Comparison of ENCODE assay signal across 9 cellular contexts in genomic region chr11:63574856-63575602, GRCh38. TPM values are rescaled to one million over a fixed set of nuclear protein-coding genes. Genes with fewer than 3 reads are reported as not detected.
DNase-seq lines count a peak whose midpoint lies in the region; ATAC-seq, FAIRE-seq and TF ChIP-seq lines count a peak whose summit lies in the region.
"Had no signal": no experiment of that assay in that cellular context is flagged by ENCODE, and none has a peak within 500 bp of the region (broad histone marks: within the 10 kb centered on the region; RNA-seq: fewer than 3 reads in every experiment).

No MANE protein-coding gene starts in this region.

- in situ Hi-C loops in GM13977 (cut with MboI; ENCODE audit: low pct_unique_long_range_greater_than_20kb, low sequenced_read_pairs, unreplicated experiment), result no loop called here

- H3K4me3 ChIP-seq in adrenal gland, result peak overlapping the region in 1 of 4 donors; percentile 4

- no peak for TF ChIP-seq POLR2A in adrenal gland (IDR thresholded peaks at IDR 0.05)

- H3K27ac ChIP-seq in adrenal gland, result peak overlapping the region in 3 of 5 donors; percentile 20 to 64 (median 52)

- peak overlapping the region; percentile 74 for H3K27ac Mint-ChIP-seq in stimulated activated naive B cell treated with anti-CD40 and anti-IgM and Interleukin-4, amounts not matched to agents 10 μg/mL and 1 μg/mL and 100 μg/mL, for 72 hours

- no peaks in the 10 kb centered on the region for H3K27me3 Mint-ChIP-seq in stimulated activated naive B cell treated with anti-CD40 and anti-IgM and Interleukin-4, amounts not matched to agents 10 μg/mL and 1 μg/mL and 100 μg/mL, for 72 hours

- 62 to 77% (median 72%) methylated on average over 10 of the region's 10 CpGs for WGBS in adrenal gland, 4 donors

- peaks cover 30 to 36% of the 10 kb centered on the region in 2 donors for H3K4me1 Mint-ChIP-seq in stimulated activated naive B cell treated with anti-CD40 and anti-IgM and Interleukin-4, amounts not matched to agents 10 μg/mL and 1 μg/mL and 100 μg/mL, for 72 hours

- peak overlapping the region; percentile 65 to 72 for H3K4me3 Mint-ChIP-seq in stimulated activated naive B cell treated with anti-CD40 and anti-IgM and Interleukin-4, amounts not matched to agents 10 μg/mL and 1 μg/mL and 100 μg/mL, for 72 hours

- H3K36me3 Mint-ChIP-seq in stimulated activated naive B cell treated with anti-CD40 and anti-IgM and Interleukin-4, amounts not matched to agents 10 μg/mL and 1 μg/mL and 100 μg/mL, for 72 hours, result peaks cover 2 to 9% of the 10 kb centered on the region in 2 donors

- H3K9me3 Mint-ChIP-seq in stimulated activated naive B cell treated with anti-CD40 and anti-IgM and Interleukin-4, amounts not matched to agents 10 μg/mL and 1 μg/mL and 100 μg/mL, for 72 hours, result peaks cover 0 to 6% of the 10 kb centered on the region in 2 donors

- peak; percentile 97 for ATAC-seq in left lobe of liver
- ATAC-seq in stimulated activated naive B cell treated with anti-CD40 and anti-IgM and Interleukin-4, amounts not matched to agents 10 μg/mL and 1 μg/mL and 100 μg/mL, for 72 hours (replicated peaks), result no peak
- ATAC-seq in GM21786 (IDR thresholded peaks at IDR 0.05; ENCODE audit: unreplicated experiment), result no peak

- no peak for TF ChIP-seq CTCF in adrenal gland (IDR thresholded peaks at IDR 0.05)
- TF ChIP-seq CTCF in GM13977 (IDR thresholded peaks at IDR 0.05; ENCODE audit: extremely low read depth, insufficient read depth, missing control alignments), result no peak

- intact Hi-C loops in adrenal gland (cut with DNase I), result no loop called here

- DNase-seq in HTR-8/SVneo (ENCODE audit: insufficient read length, low spot score), result no peak
- DNase-seq in adrenal gland, result peak in 2 of 7 donors; percentile 23 to 47
- DNase-seq in left lobe of liver (ENCODE audit: low spot score), result peak; percentile 89
- no peak for DNase-seq in stimulated activated naive B cell treated with anti-CD40 and anti-IgM and Interleukin-4, amounts not matched to agents 10 μg/mL and 1 μg/mL and 100 μg/mL, for 72 hours
- DNase-seq in NCI-H2196 treated with DMSO at 0.1 percent for 48 hours (lab: John Stamatoyannopoulos, UW; ENCODE audit: unreplicated experiment), result no peak
- DNase-seq in activated gamma-delta T cell (lab: John Stamatoyannopoulos, UW), result no peak
- DNase-seq in GM13977 (ENCODE audit: low spot score), result no peak
- DNase-seq: NCI-H774 had no signal

- no peaks in the 10 kb centered on the region for H3K36me3 ChIP-seq in adrenal gland (replicated peaks in 1 of 2)

- no peaks in the 10 kb centered on the region for H3K4me1 ChIP-seq in adrenal gland (replicated peaks in 1 of 2)

- no peaks in the 10 kb centered on the region for H3K27me3 ChIP-seq in adrenal gland

- H3K9me3 ChIP-seq in adrenal gland (replicated peaks in 1 of 3), result peaks cover 0 to 3% (median 0%) of the 10 kb centered on the region in 3 donors

- FAIRE-seq in HTR-8/SVneo (lab: Jason Lieb, UNC), result peak; percentile 9

RNA-seq across cellular contexts. Expression of gene PLAAT2, which starts 11.8 kb away (rescaled TPM):
- total RNA-seq in adrenal gland, result not detected
- under 1 TPM in 1 of 3 donors, not detected in 2; 0.30 TPM for polyA plus RNA-seq in adrenal gland
- 1.2 TPM for total RNA-seq in left lobe of liver

RNA-seq across cellular contexts. Expression of gene PLAAT4, which starts 38.4 kb away (rescaled TPM):
- total RNA-seq in adrenal gland (10 to 100 TPM; 11.5 to 49.5 (median 27.1) TPM), left lobe of liver (47.6 TPM)
- polyA plus RNA-seq in adrenal gland, result 10 to 100 TPM; 12.4 to 38.0 (median 30.0) TPM

RNA-seq across cellular contexts. Expression of gene PLAAT3, which starts 39.2 kb away (rescaled TPM):
- total RNA-seq in adrenal gland, result 10 to 100 TPM; 31.8 to 79.7 (median 59.7) TPM
- 100 to 1,000 TPM in 1 of 3 donors, 10 to 100 TPM in 2; 34.8 to 138 (median 41.1) TPM for polyA plus RNA-seq in adrenal gland
- total RNA-seq in left lobe of liver, result 74.6 TPM
